8 cellular contexts compared by ENCODE assay signal in genomic region chr1:46300673-46301405, GRCh38. TPM values are rescaled to one million over a fixed set of nuclear protein-coding genes. Genes with fewer than 3 reads are reported as not detected.
DNase-seq lines count a peak whose midpoint lies in the region; TF ChIP-seq lines count a peak whose summit lies in the region.

No MANE protein-coding gene starts in this region.

- peak overlapping the region; percentile 98 for H3K4me2 ChIP-seq in fibroblast of lung (ENCODE audit: extremely low read depth, insufficient read depth, low read length)

- H3K27me3 ChIP-seq in SJSA1 (replicated peaks) (no peaks in the 10 kb centered on the region), fibroblast of lung (ENCODE audit: control insufficient read depth, insufficient read depth, low read length) (no peaks in the 10 kb centered on the region)

- peaks cover 17% of the 10 kb centered on the region for H3K36me3 Mint-ChIP-seq in progenitor cell of endocrine pancreas (ENCODE audit: insufficient read depth)

- no peaks in the 10 kb centered on the region for H4K20me1 ChIP-seq in fibroblast of lung (ENCODE audit: control insufficient read depth, extremely low read depth, insufficient read depth, low read length)

- peaks cover 81% of the 10 kb centered on the region for H3K79me2 ChIP-seq in fibroblast of lung (ENCODE audit: control insufficient read depth, insufficient read depth, low read length)

- H3K27ac ChIP-seq in SJSA1 = peak overlapping the region; percentile 98; the same call in 1 of the 2 replicates
- H3K27ac ChIP-seq in fibroblast of lung (ENCODE audit: insufficient read depth, low read length) = peak overlapping the region; percentile 97

- H3K4me1 ChIP-seq in ES-I3 (ENCODE audit: insufficient read depth, low read length) (peaks cover 23% of the 10 kb centered on the region), SJSA1 (replicated peaks) (peaks cover 18% of the 10 kb centered on the region), fibroblast of lung (ENCODE audit: control insufficient read depth, extremely low read depth, insufficient read depth, low read length) (peaks cover 9% of the 10 kb centered on the region)

- no peak overlapping the region for H2AFZ ChIP-seq in fibroblast of lung (ENCODE audit: low read length)

- H3K4me1 Mint-ChIP-seq in progenitor cell of endocrine pancreas (ENCODE audit: low read depth) = peaks cover 20% of the 10 kb centered on the region

- H3K27ac Mint-ChIP-seq in progenitor cell of endocrine pancreas = peak overlapping the region; percentile 100

- no peaks in the 10 kb centered on the region for H3K27me3 Mint-ChIP-seq in progenitor cell of endocrine pancreas

- DNase-seq in SJSA1 (ENCODE audit: low read depth in 1 of 2, low spot score in 2 of 2) (peak in 1 of 2 experiments; percentile 36), fibroblast of lung (ENCODE audit: low read depth in 2 of 2) (peak; percentile 53 to 55), progenitor cell of endocrine pancreas (ENCODE audit: low spot score, unreplicated experiment) (no peak), NCI-H345 treated with DMSO at 0.1 percent for 48 hours (lab: John Stamatoyannopoulos, UW; ENCODE audit: unreplicated experiment) (no peak), GF-D8 (lab: John Stamatoyannopoulos, UW) (no peak), nucleus accumbens (lab: John Stamatoyannopoulos, UW) (no peak)
- DNase-seq in central memory CD4-positive, alpha-beta T cell = no peak

- TF ChIP-seq CTCF in fibroblast of lung (conservative IDR thresholded peaks at IDR 0.05 in 1 of 2, IDR thresholded peaks at IDR 0.05 in 1 of 2; ENCODE audit: low read depth in 1 of 2, low read length in 2 of 2) = no peak
- TF ChIP-seq CTCF in progenitor cell of endocrine pancreas (IDR thresholded peaks at IDR 0.05; ENCODE audit: unreplicated experiment) = no peak

- H3K36me3 ChIP-seq in ES-I3 (ENCODE audit: insufficient read depth, low read length) = peaks cover 12% of the 10 kb centered on the region
- H3K36me3 ChIP-seq in SJSA1 = peaks cover 58% of the 10 kb centered on the region
- H3K36me3 ChIP-seq in fibroblast of lung (ENCODE audit: control insufficient read depth, insufficient read depth, low read length) = peaks cover 4% of the 10 kb centered on the region

- H3K9ac ChIP-seq in ES-I3 (ENCODE audit: low read depth, low read length) (peak overlapping the region; percentile 90), fibroblast of lung (ENCODE audit: insufficient read depth, low read length) (peak overlapping the region; percentile 97)

- no peaks in the 10 kb centered on the region for H3K9me3 ChIP-seq in ES-I3 (ENCODE audit: control insufficient read depth, insufficient read depth, low read length)
- no peaks in the 10 kb centered on the region; the same call in 1 of the 2 replicates for H3K9me3 ChIP-seq in SJSA1 (replicated peaks)
- H3K9me3 ChIP-seq in fibroblast of lung (ENCODE audit: control insufficient read depth, insufficient read depth, low read depth, low read length) = no peaks in the 10 kb centered on the region

- no peaks in the 10 kb centered on the region for H3K9me3 Mint-ChIP-seq in progenitor cell of endocrine pancreas (ENCODE audit: low read depth)

- H3K4me3 ChIP-seq in SJSA1 (peak overlapping the region; percentile 92), fibroblast of lung (replicated peaks in 1 of 4; ENCODE audit: control extremely low read depth in 1 of 4, insufficient read depth in 1 of 4, low read depth in 3 of 4, low read length in 4 of 4) (peak overlapping the region; percentile 59 to 88 (median 76))

- peak overlapping the region; percentile 99 for H3K4me3 Mint-ChIP-seq in progenitor cell of endocrine pancreas (ENCODE audit: low read depth)

RNA-seq across cellular contexts. Expression of gene LRRC41, which starts 2.6 kb away (rescaled TPM):
- 62.7 and 94.1 TPM in 2 replicates for total RNA-seq in SJSA1 (2014; rRNA removed; shearing (Covaris generic))
- total RNA-seq in fibroblast of lung (65.5 and 89.0 TPM in 2 replicates), progenitor cell of endocrine pancreas (100 and 103 TPM in 2 replicates)
- 55.3 and 59.7 TPM in 2 replicates for polyA plus RNA-seq in fibroblast of lung
- polyA plus RNA-seq in fibroblast of lung (2012) = 53.5 and 62.8 TPM in 2 replicates
- polyA minus RNA-seq in fibroblast of lung (ENCODE audit: low replicate concordance) = 141 and 155 TPM in 2 replicates

RNA-seq across cellular contexts. Expression of gene UQCRH, which starts 2.7 kb away (rescaled TPM):
- total RNA-seq in SJSA1 (2014; rRNA removed; shearing (Covaris generic)) = 525 and 817 TPM in 2 replicates
- total RNA-seq in fibroblast of lung (370 and 447 TPM in 2 replicates), progenitor cell of endocrine pancreas (221 and 228 TPM in 2 replicates)
- 514 and 706 TPM in 2 replicates for polyA plus RNA-seq in fibroblast of lung
- polyA plus RNA-seq in fibroblast of lung (2012) = 493 and 597 TPM in 2 replicates
- 16.7 and 32.1 TPM in 2 replicates for polyA minus RNA-seq in fibroblast of lung (ENCODE audit: low replicate concordance)

RNA-seq across cellular contexts. Expression of gene NSUN4, which starts 39.8 kb away (rescaled TPM):
- total RNA-seq in SJSA1 (2014; rRNA removed; shearing (Covaris generic)) = 14.0 and 14.9 TPM in 2 replicates
- total RNA-seq in fibroblast of lung (12.6 and 16.0 TPM in 2 replicates), progenitor cell of endocrine pancreas (25.0 and 30.3 TPM in 2 replicates)
- polyA plus RNA-seq in fibroblast of lung = 16.9 and 18.3 TPM in 2 replicates
- polyA plus RNA-seq in fibroblast of lung (2012) = 9.6 and 12.0 TPM in 2 replicates
- 74.9 and 124 TPM in 2 replicates for polyA minus RNA-seq in fibroblast of lung (ENCODE audit: low replicate concordance)

RNA-seq across cellular contexts. Expression of gene RAD54L, which starts 53.3 kb away (rescaled TPM):
- 10.3 and 10.4 TPM in 2 replicates for total RNA-seq in SJSA1 (2014; rRNA removed; shearing (Covaris generic))
- total RNA-seq in fibroblast of lung = 0.26 and 0.66 TPM in 2 replicates
- 1.3 and 6.9 TPM in 2 replicates for polyA plus RNA-seq in fibroblast of lung
- 2.0 and 6.9 TPM in 2 replicates for polyA plus RNA-seq in fibroblast of lung (2012)
- polyA minus RNA-seq in fibroblast of lung (ENCODE audit: low replicate concordance) = 8.6 and 22.6 TPM in 2 replicates
- 17.0 and 17.3 TPM in 2 replicates for total RNA-seq in progenitor cell of endocrine pancreas

Comparison
In these comparisons a context has a peak if more than half of its experiments do, and no peak if none do; other contexts are left out.
1. DNase-seq: peak in fibroblast of lung (2 of 2); none in progenitor cell of endocrine pancreas (single experiment), NCI-H345 treated with DMSO at 0.1 percent for 48 hours (single experiment), GF-D8 (single experiment), nucleus accumbens (0 of 56) and central memory CD4-positive, alpha-beta T cell (single experiment).